1 cellular context compared by ENCODE assay signal in genomic region chr17:75524971-75525805, GRCh38.
TF ChIP-seq lines count a peak whose summit lies in the region.

TSS of gene LLGL2 (plus strand) at chr17:75525697. CDS start at chr17:75543427, 17,730 bp downstream.

TF ChIP-seq in H1, 55 proteins besides CTCF, POLR2A, EP300 and RAD21 (continued from another document):
- TF ChIP-seq TCF12 (IDR thresholded peaks at IDR 0.05; ENCODE audit: low read depth, low read length): peak; percentile 75; the same call in 1 of the 2 replicates
- peak; percentile 37 to 79; a peak in 2 of 4 replicates for TF ChIP-seq SIN3A (conservative IDR thresholded peaks at IDR 0.05 in 1 of 2, IDR thresholded peaks at IDR 0.05 in 1 of 2; ENCODE audit: low read depth in 1 of 2, low read length in 2 of 2)
- TF ChIP-seq E2F6 (IDR thresholded peaks at IDR 0.05): peak; percentile 47
- peak; percentile 77 for TF ChIP-seq CHD2 (IDR thresholded peaks at IDR 0.05; ENCODE audit: low read length)
- TF ChIP-seq ZNF274 (IDR thresholded peaks at IDR 0.05; ENCODE audit: borderline replicate concordance, extremely low read depth, low read length): no peak
- peak; percentile 29; the same call in 1 of the 2 replicates for TF ChIP-seq YY1 (IDR thresholded peaks at IDR 0.05; ENCODE audit: low read depth, low read length)
- no peak for TF ChIP-seq RNF2 (IDR thresholded peaks at IDR 0.05; ENCODE audit: borderline replicate concordance, low read depth, low read length, missing control alignments, poor library complexity, severe bottlenecking)
- TF ChIP-seq RBBP5 (IDR thresholded peaks at IDR 0.05; ENCODE audit: borderline replicate concordance, low read depth, low read length): peak; percentile 56; the same call in 1 of the 2 replicates
- 0 out of 2 replicates have a peak, but pooled peaks have one; percentile 74 for TF ChIP-seq GABPA (IDR thresholded peaks at IDR 0.05; ENCODE audit: borderline replicate concordance, insufficient read depth, low read length)
- peak; percentile 65 for TF ChIP-seq MAX (IDR thresholded peaks at IDR 0.05)
- TF ChIP-seq KDM1A (IDR thresholded peaks at IDR 0.05; ENCODE audit: borderline replicate concordance, low read length): peak; percentile 35; the same call in 1 of the 2 replicates
- TF ChIP-seq BACH1 (IDR thresholded peaks at IDR 0.05; ENCODE audit: low read length): no peak
- TF ChIP-seq SP1 (IDR thresholded peaks at IDR 0.05; ENCODE audit: low read depth, low read length): 0 out of 2 replicates have a peak, but pooled peaks have one; percentile 30
- peak; percentile 81 for TF ChIP-seq PHF8 (conservative IDR thresholded peaks at IDR 0.05; ENCODE audit: low read depth, low read length)
- TF ChIP-seq CBX5 (IDR thresholded peaks at IDR 0.05; ENCODE audit: low read depth, low read length): no peak
- peak; percentile 66 for TF ChIP-seq POLR2AphosphoS5 (IDR thresholded peaks at IDR 0.05; ENCODE audit: low read depth, low read length)
- peak; percentile 67 for TF ChIP-seq ASH2L (IDR thresholded peaks at IDR 0.05; ENCODE audit: low read length)
- no peak for TF ChIP-seq CTBP2 (IDR thresholded peaks at IDR 0.05; ENCODE audit: borderline replicate concordance, insufficient read depth, insufficient read length, low read length)
- TF ChIP-seq USF2 (IDR thresholded peaks at IDR 0.05; ENCODE audit: low read length): 0 out of 2 replicates have a peak, but pooled peaks have one; percentile 9
- 0 out of 2 replicates have a peak, but pooled peaks have one; percentile 15 for TF ChIP-seq SP4 (IDR thresholded peaks at IDR 0.05; ENCODE audit: low read length)
- no peak for TF ChIP-seq RXRA (IDR thresholded peaks at IDR 0.05; ENCODE audit: insufficient read depth, low read depth, low read length)
- peak; percentile 36; the same call in 1 of the 2 replicates for TF ChIP-seq TBP (IDR thresholded peaks at IDR 0.05; ENCODE audit: low read depth, low read length)
